ENCODE assay signal across 11 cellular contexts in the genomic region with DNA sequence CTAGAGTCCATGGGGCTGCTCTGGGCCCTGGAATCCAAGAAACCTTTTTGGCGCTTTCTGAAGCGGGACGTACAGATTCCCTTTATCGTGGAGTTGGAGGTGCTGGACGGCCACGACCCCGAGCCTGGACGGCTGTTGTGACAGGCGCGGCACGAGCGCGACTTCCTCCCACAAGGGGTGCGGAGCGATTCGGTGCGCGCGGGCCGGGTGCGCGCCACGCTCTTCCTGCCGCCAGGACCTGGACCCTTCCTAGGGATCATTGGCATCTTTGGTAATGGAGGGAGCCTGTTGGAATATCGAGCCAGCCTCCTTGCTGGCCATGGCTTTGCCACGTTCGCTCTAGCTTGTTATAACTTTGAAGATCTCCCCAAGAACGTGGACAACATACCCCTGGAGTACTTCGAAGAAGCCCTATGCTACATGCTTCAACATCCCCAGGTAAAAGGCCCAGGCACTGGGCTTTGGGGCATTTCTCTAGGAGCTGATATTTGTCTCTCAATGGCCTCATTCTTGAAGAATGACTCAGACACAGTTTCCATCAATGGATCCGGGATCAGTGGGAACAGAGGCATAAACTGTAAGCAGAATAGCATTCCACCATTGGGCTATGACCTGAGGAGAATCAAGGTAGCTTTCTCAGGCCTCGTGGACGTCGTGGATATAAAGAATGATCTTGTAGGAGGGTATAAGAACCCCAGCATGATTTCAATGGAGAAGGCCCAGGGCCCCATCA. TPM values are rescaled to one million over a fixed set of nuclear protein-coding genes. Genes with fewer than 3 reads are reported as not detected.
DNase-seq lines count a peak whose midpoint lies in the region; ATAC-seq, FAIRE-seq and TF ChIP-seq lines count a peak whose summit lies in the region.
"Had no signal": no experiment of that assay in that cellular context is flagged by ENCODE, and none has a peak within 500 bp of the region (broad histone marks: within the 10 kb centered on the region; RNA-seq: fewer than 3 reads in every experiment).

No MANE protein-coding gene starts in this region.

- peaks cover 11% of the 10 kb centered on the region for H3K79me2 ChIP-seq in endothelial cell of umbilical vein (ENCODE audit: control insufficient read depth, insufficient read depth, low read length)

- H3K4me3 Mint-ChIP-seq in naive B cell, result peak overlapping the region; percentile 35 to 88 (median 64)
- H3K4me3 Mint-ChIP-seq: central memory CD8-positive, alpha-beta T cell had no signal

- H3K27me3 Mint-ChIP-seq in naive B cell, result peaks cover 32 to 34% (median 32%) of the 10 kb centered on the region in 3 donors

- H3K27me3 ChIP-seq in HUES48 (ENCODE audit: control insufficient read depth, insufficient read depth, low read length) (peaks cover 37% of the 10 kb centered on the region), endothelial cell of umbilical vein (ENCODE audit: control insufficient read depth in 2 of 2, insufficient read depth in 2 of 2, low read length in 2 of 2) (no peaks in the 10 kb centered on the region)
- H3K27me3 ChIP-seq: MG63 had no signal

- H3K4me2 ChIP-seq in endothelial cell of umbilical vein (ENCODE audit: insufficient read depth, low read length), result peak overlapping the region; percentile 81

- peak overlapping the region; percentile 93 for H2AFZ ChIP-seq in endothelial cell of umbilical vein (ENCODE audit: low read depth, low read length)

- CTCF ChIA-PET in endothelial cell of umbilical vein (lab: Charles Lee), result interaction anchor here (1.5 to 1.7 kb wide), 2 partner anchors 11 to 14 kb away, joined by 4 read pairs; no protein-coding TSS in a partner anchor

- TF ChIP-seq POLR2A in endothelial cell of umbilical vein (IDR thresholded peaks at IDR 0.05; ENCODE audit: low read depth, low read length) (no peak), GM18505 (IDR thresholded peaks at IDR 0.05; ENCODE audit: borderline replicate concordance, extremely low read depth, insufficient read depth, insufficient read length) (no peak)

- H3K4me1 ChIP-seq in HUES48 (ENCODE audit: control insufficient read depth, insufficient read depth, low read length), result no peaks in the 10 kb centered on the region
- peaks cover 11% of the 10 kb centered on the region for H3K4me1 ChIP-seq in endothelial cell of umbilical vein (ENCODE audit: control insufficient read depth, extremely low read depth, insufficient read depth, low read length)

- H3K9me3 ChIP-seq in HUES48 (ENCODE audit: control insufficient read depth, insufficient read depth, low read length) (peaks cover 3% of the 10 kb centered on the region; the same call in 1 of the 2 replicates), endothelial cell of umbilical vein (replicated peaks; ENCODE audit: control insufficient read depth, insufficient read depth, low read length) (no peaks in the 10 kb centered on the region)

- no TSS peak for BruUV-seq in endothelial cell of umbilical vein (replicated peaks; lab: Mats Ljungman, UMichigan)

- peaks cover 11 to 31% (median 26%) of the 10 kb centered on the region in 3 donors for H3K4me1 Mint-ChIP-seq in naive B cell

- peaks cover 0 to 10% of the 10 kb centered on the region in 2 donors for H3K36me3 Mint-ChIP-seq in naive B cell

- dilution Hi-C loops in endothelial cell of umbilical vein (cut with MboI; ENCODE audit: extremely low pct_ligation_motif_present, low sequenced_read_pairs), result no loop called here

- intact Hi-C loops in endothelial cell of umbilical vein (cut with micrococcal nuclease), result no loop called here

- H3K27ac Mint-ChIP-seq in naive B cell, result peak overlapping the region in 1 of 6 donors; percentile 44

- no peak for FAIRE-seq in endothelial cell of umbilical vein (lab: Jason Lieb, UNC)
- FAIRE-seq: H54 had no signal

- peak; percentile 63 for DNase-seq in 8988T
- DNase-seq in endothelial cell of umbilical vein (ENCODE audit: low read depth, low spot score), result no peak
- no peak for DNase-seq in naive B cell
- DNase-seq in effector CD8-positive, alpha-beta T cell (lab: John Stamatoyannopoulos, UW), result no peak
- no peak for DNase-seq in AG20443 (ENCODE audit: low spot score)
- DNase-seq: MG63 had no signal

- H3K27ac ChIP-seq in HUES48 (ENCODE audit: low read depth, low read length) (no peak overlapping the region), endothelial cell of umbilical vein (ENCODE audit: insufficient read depth, low read depth, low read length) (no peak overlapping the region)

- H3K4me3 ChIP-seq in HUES48 (ENCODE audit: low read depth, low read length) (peak overlapping the region; percentile 61), endothelial cell of umbilical vein (replicated peaks in 1 of 3; ENCODE audit: insufficient read depth in 1 of 3, low read depth in 1 of 3, low read length in 3 of 3) (peak overlapping the region; percentile 14 to 43 (median 35))
- H3K4me3 ChIP-seq: MG63 had no signal

- H3K36me3 ChIP-seq in HUES48 (ENCODE audit: control insufficient read depth, insufficient read depth, low read length) (no peaks in the 10 kb centered on the region), endothelial cell of umbilical vein (ENCODE audit: control insufficient read depth in 2 of 2, extremely low read depth in 1 of 2, insufficient read depth in 2 of 2, low read length in 2 of 2) (no peaks in the 10 kb centered on the region)
- H3K36me3 ChIP-seq: MG63 had no signal

- H3K9ac ChIP-seq in HUES48 (ENCODE audit: low read depth, low read length), result no peak overlapping the region; the same call in 1 of the 2 replicates
- H3K9ac ChIP-seq in endothelial cell of umbilical vein (replicated peaks; ENCODE audit: extremely low read depth, insufficient read depth, low read length), result no peak overlapping the region

- no peaks in the 10 kb centered on the region for H3K9me1 ChIP-seq in endothelial cell of umbilical vein (replicated peaks; ENCODE audit: control insufficient read depth, extremely low read depth, insufficient read depth, low read length)

- peaks cover 2 to 35% (median 13%) of the 10 kb centered on the region in 7 donors for H3K9me3 Mint-ChIP-seq in naive B cell
- H3K9me3 Mint-ChIP-seq: central memory CD8-positive, alpha-beta T cell had no signal

- POLR2A ChIA-PET in endothelial cell of umbilical vein (lab: Charles Lee), result no interaction called here

- H4K20me1 ChIP-seq in endothelial cell of umbilical vein (replicated peaks; ENCODE audit: control insufficient read depth, extremely low read depth, insufficient read depth, low read length), result no peaks in the 10 kb centered on the region

- TF ChIP-seq CTCF in endothelial cell of umbilical vein (IDR thresholded peaks at IDR 0.05; ENCODE audit: extremely low read depth in 1 of 2, insufficient read depth in 1 of 2, low read depth in 1 of 2, low read length in 2 of 2), result no peak

- ATAC-seq in naive B cell (ENCODE audit: low read depth in 2 of 2) (no peak), GM18505 (IDR thresholded peaks at IDR 0.05; ENCODE audit: unreplicated experiment) (no peak), GM21619 (IDR thresholded peaks at IDR 0.05; ENCODE audit: unreplicated experiment) (no peak)

TF ChIP-seq in endothelial cell of umbilical vein, 7 proteins besides CTCF, POLR2A, EP300 and RAD21:
- TF ChIP-seq POLR2AphosphoS5 (IDR thresholded peaks at IDR 0.05; ENCODE audit: insufficient read depth, low read depth, low read length) (peak; percentile 16), GATA2 (IDR thresholded peaks at IDR 0.05; ENCODE audit: insufficient read depth, insufficient read length, low read depth, low read length) (no peak), JUN (IDR thresholded peaks at IDR 0.05; ENCODE audit: borderline replicate concordance, insufficient read depth, insufficient read length, low read depth) (no peak), FOS (IDR thresholded peaks at IDR 0.05; ENCODE audit: borderline replicate concordance, insufficient read depth, low read length) (no peak), MYC (IDR thresholded peaks at IDR 0.05; ENCODE audit: low read depth, low read length) (no peak), EZH2 (IDR thresholded peaks at IDR 0.05; ENCODE audit: borderline replicate concordance, low read depth, low read length, severe bottlenecking) (no peak)
TF ChIP-seq in endothelial cell of umbilical vein: peak in this region for 1.

RNA-seq across cellular contexts. Expression of gene ZFP82, which starts 3.5 kb away (rescaled TPM):
- total RNA-seq in endothelial cell of umbilical vein, result 3.7 and 3.9 TPM in 2 replicates
- polyA plus RNA-seq in endothelial cell of umbilical vein (1.4 and 1.8 TPM in 2 replicates), naive B cell (ENCODE audit: low read depth in 6 of 6) (10 to 100 TPM; 15.8 to 23.7 (median 17.5) TPM)
- 1.9 and 2.0 TPM in 2 replicates for polyA plus RNA-seq in endothelial cell of umbilical vein (2011; cell fraction: cytosol; rRNA removed)
- polyA plus RNA-seq in endothelial cell of umbilical vein (2011; cell fraction: nucleus; rRNA removed), result 2.7 and 2.8 TPM in 2 replicates
- polyA plus RNA-seq in endothelial cell of umbilical vein (2012), result 2.2 and 2.8 TPM in 2 replicates
- polyA minus RNA-seq in endothelial cell of umbilical vein, result 3.8 and 5.3 TPM in 2 replicates
- 3.3 TPM for polyA minus RNA-seq in endothelial cell of umbilical vein (2011; cell fraction: cytosol; rRNA and poly(A)+ RNA removed)
- polyA minus RNA-seq in endothelial cell of umbilical vein (2011; cell fraction: nucleus; rRNA and poly(A)+ RNA removed), result 3.8 and 5.0 TPM in 2 replicates

RNA-seq across cellular contexts. Expression of gene ZFP14, which starts 42.9 kb away (rescaled TPM):
- total RNA-seq in endothelial cell of umbilical vein, result 2.6 and 3.1 TPM in 2 replicates
- polyA plus RNA-seq in endothelial cell of umbilical vein (0.33 and 0.59 TPM in 2 replicates), naive B cell (ENCODE audit: low read depth in 6 of 6) (10 to 100 TPM in 1 of 6 donors, 1 to 10 TPM in 5; 2.9 to 11.6 (median 5.2) TPM)
- polyA plus RNA-seq in endothelial cell of umbilical vein (2011; cell fraction: cytosol; rRNA removed), result 0.48 and 0.62 TPM in 2 replicates
- 2.8 and 3.5 TPM in 2 replicates for polyA plus RNA-seq in endothelial cell of umbilical vein (2011; cell fraction: nucleus; rRNA removed)
- 1.3 TPM in 2 replicates for polyA plus RNA-seq in endothelial cell of umbilical vein (2012)
- polyA minus RNA-seq in endothelial cell of umbilical vein, result 2.0 TPM in 2 replicates
- polyA minus RNA-seq in endothelial cell of umbilical vein (2011; cell fraction: cytosol; rRNA and poly(A)+ RNA removed), result 0.82 TPM
- polyA minus RNA-seq in endothelial cell of umbilical vein (2011; cell fraction: nucleus; rRNA and poly(A)+ RNA removed), result 3.0 TPM in 2 replicates
